In genomic region chr4:1043658-1044468, GRCh38 we compare ENCODE assay signal across 1 cellular context.
A peak's percentile ranks its signal among the peaks of the same experiment; 100 is the strongest.
TF ChIP-seq lines count a peak whose summit lies in the region.

No MANE protein-coding gene starts in this region.

TF ChIP-seq in HepG2, 621 proteins besides CTCF, POLR2A, EP300 and RAD21 (continued from another document and continues in another):
- TF ChIP-seq, protein P1, sequence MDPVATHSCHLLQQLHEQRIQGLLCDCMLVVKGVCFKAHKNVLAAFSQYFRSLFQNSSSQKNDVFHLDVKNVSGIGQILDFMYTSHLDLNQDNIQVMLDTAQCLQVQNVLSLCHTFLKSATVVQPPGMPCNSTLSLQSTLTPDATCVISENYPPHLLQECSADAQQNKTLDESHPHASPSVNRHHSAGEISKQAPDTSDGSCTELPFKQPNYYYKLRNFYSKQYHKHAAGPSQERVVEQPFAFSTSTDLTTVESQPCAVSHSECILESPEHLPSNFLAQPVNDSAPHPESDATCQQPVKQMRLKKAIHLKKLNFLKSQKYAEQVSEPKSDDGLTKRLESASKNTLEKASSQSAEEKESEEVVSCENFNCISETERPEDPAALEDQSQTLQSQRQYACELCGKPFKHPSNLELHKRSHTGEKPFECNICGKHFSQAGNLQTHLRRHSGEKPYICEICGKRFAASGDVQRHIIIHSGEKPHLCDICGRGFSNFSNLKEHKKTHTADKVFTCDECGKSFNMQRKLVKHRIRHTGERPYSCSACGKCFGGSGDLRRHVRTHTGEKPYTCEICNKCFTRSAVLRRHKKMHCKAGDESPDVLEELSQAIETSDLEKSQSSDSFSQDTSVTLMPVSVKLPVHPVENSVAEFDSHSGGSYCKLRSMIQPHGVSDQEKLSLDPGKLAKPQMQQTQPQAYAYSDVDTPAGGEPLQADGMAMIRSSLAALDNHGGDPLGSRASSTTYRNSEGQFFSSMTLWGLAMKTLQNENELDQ (CRISPR knock-in tag; IDR thresholded peaks at IDR 0.05; ENCODE audit: borderline replicate concordance) = no peak
- TF ChIP-seq KLF6 (CRISPR knock-in tag; IDR thresholded peaks at IDR 0.05) (peak; percentile 77; the same call in 1 of the 2 replicates), ETV6 (CRISPR knock-in tag; conservative IDR thresholded peaks at IDR 0.05) (no peak), TRIM24 (CRISPR knock-in tag; IDR thresholded peaks at IDR 0.05) (no peak), NPAS2 (CRISPR knock-in tag; IDR thresholded peaks at IDR 0.05; ENCODE audit: borderline replicate concordance) (no peak), KLF16 (CRISPR knock-in tag; IDR thresholded peaks at IDR 0.05) (peak in 1 of 2 experiments; percentile 71; a peak in 1 of 4 replicates), PRDM15 (CRISPR knock-in tag; IDR thresholded peaks at IDR 0.05) (no peak), ZNF263 (CRISPR knock-in tag; IDR thresholded peaks at IDR 0.05) (peak; percentile 58; the same call in 1 of the 2 replicates), HNRNPLL (IDR thresholded peaks at IDR 0.05; ENCODE audit: low read depth, low read length, poor library complexity, severe bottlenecking) (peak; percentile 21), ZNF33A (CRISPR knock-in tag; IDR thresholded peaks at IDR 0.05; ENCODE audit: borderline replicate concordance) (no peak), MAFK (conservative IDR thresholded peaks at IDR 0.05 in 1 of 2, IDR thresholded peaks at IDR 0.05 in 1 of 2; ENCODE audit: low read length in 2 of 2) (peak; percentile 35 to 71), ZNF569 (CRISPR knock-in tag; IDR thresholded peaks at IDR 0.05; ENCODE audit: borderline replicate concordance) (no peak), ZNF207 (IDR thresholded peaks at IDR 0.05; ENCODE audit: borderline replicate concordance) (no peak), ZNF556 (CRISPR knock-in tag; IDR thresholded peaks at IDR 0.05; ENCODE audit: borderline replicate concordance) (no peak), KDM5A (IDR thresholded peaks at IDR 0.05; ENCODE audit: borderline replicate concordance, low read length) (no peak), ZNF18 (CRISPR knock-in tag; IDR thresholded peaks at IDR 0.05; ENCODE audit: insufficient replicate concordance) (no peak), MXD4 (CRISPR knock-in tag; IDR thresholded peaks at IDR 0.05) (no peak), ZNF766 (CRISPR knock-in tag; IDR thresholded peaks at IDR 0.05; ENCODE audit: borderline replicate concordance) (no peak), ZKSCAN1 (IDR thresholded peaks at IDR 0.05; ENCODE audit: low read length) (no peak), ZNF138 (CRISPR knock-in tag; IDR thresholded peaks at IDR 0.05; ENCODE audit: low read depth) (no peak), HDAC1 (CRISPR knock-in tag; IDR thresholded peaks at IDR 0.05) (peak; percentile 28; the same call in 1 of the 2 replicates), ZNF430 (CRISPR knock-in tag; IDR thresholded peaks at IDR 0.05) (no peak), ZBTB25 (CRISPR knock-in tag; IDR thresholded peaks at IDR 0.05) (0 out of 2 replicates have a peak, but pooled peaks have one; percentile 33), ZNF563 (CRISPR knock-in tag; IDR thresholded peaks at IDR 0.05) (no peak), BRF2 (CRISPR knock-in tag; IDR thresholded peaks at IDR 0.05) (no peak), KAT2B (IDR thresholded peaks at IDR 0.05; ENCODE audit: borderline replicate concordance, low read depth, low read length) (no peak), HDAC6 (IDR thresholded peaks at IDR 0.05; ENCODE audit: low read depth, low read length) (no peak), GABPB1 (CRISPR knock-in tag; IDR thresholded peaks at IDR 0.05) (peak; percentile 75), HMG20B (CRISPR knock-in tag; conservative IDR thresholded peaks at IDR 0.05) (0 out of 2 replicates have a peak, but pooled peaks have one; percentile 14), SP2 (CRISPR knock-in tag; IDR thresholded peaks at IDR 0.05) (no peak), ZNF431 (CRISPR knock-in tag; IDR thresholded peaks at IDR 0.05; ENCODE audit: borderline replicate concordance, low read depth) (no peak), ZBTB20 (CRISPR knock-in tag; IDR thresholded peaks at IDR 0.05; ENCODE audit: borderline replicate concordance, low read depth) (no peak), ZNF550 (CRISPR knock-in tag; IDR thresholded peaks at IDR 0.05; ENCODE audit: borderline replicate concordance) (no peak), BRCA1 (CRISPR knock-in tag; IDR thresholded peaks at IDR 0.05) (no peak), ZNF124 (CRISPR knock-in tag; IDR thresholded peaks at IDR 0.05) (no peak), HNF4A (CRISPR knock-in tag; IDR thresholded peaks at IDR 0.05) (no peak), SUZ12 (IDR thresholded peaks at IDR 0.05; ENCODE audit: low read depth, low read length) (no peak), NR0B2 (CRISPR knock-in tag; IDR thresholded peaks at IDR 0.05) (no peak), RARA (CRISPR knock-in tag; IDR thresholded peaks at IDR 0.05) (peak; percentile 51; the same call in 1 of the 2 replicates), NR3C1 (CRISPR knock-in tag; IDR thresholded peaks at IDR 0.05) (no peak), SOX6 (IDR thresholded peaks at IDR 0.05) (no peak), SOX6 (CRISPR knock-in tag; IDR thresholded peaks at IDR 0.05) (0 out of 2 replicates have a peak, but pooled peaks have one; percentile 14), ZNF367 (CRISPR knock-in tag; IDR thresholded peaks at IDR 0.05; ENCODE audit: borderline replicate concordance) (no peak), ZNF552 (CRISPR knock-in tag; IDR thresholded peaks at IDR 0.05; ENCODE audit: borderline replicate concordance) (no peak)
- TF ChIP-seq, protein P2, sequence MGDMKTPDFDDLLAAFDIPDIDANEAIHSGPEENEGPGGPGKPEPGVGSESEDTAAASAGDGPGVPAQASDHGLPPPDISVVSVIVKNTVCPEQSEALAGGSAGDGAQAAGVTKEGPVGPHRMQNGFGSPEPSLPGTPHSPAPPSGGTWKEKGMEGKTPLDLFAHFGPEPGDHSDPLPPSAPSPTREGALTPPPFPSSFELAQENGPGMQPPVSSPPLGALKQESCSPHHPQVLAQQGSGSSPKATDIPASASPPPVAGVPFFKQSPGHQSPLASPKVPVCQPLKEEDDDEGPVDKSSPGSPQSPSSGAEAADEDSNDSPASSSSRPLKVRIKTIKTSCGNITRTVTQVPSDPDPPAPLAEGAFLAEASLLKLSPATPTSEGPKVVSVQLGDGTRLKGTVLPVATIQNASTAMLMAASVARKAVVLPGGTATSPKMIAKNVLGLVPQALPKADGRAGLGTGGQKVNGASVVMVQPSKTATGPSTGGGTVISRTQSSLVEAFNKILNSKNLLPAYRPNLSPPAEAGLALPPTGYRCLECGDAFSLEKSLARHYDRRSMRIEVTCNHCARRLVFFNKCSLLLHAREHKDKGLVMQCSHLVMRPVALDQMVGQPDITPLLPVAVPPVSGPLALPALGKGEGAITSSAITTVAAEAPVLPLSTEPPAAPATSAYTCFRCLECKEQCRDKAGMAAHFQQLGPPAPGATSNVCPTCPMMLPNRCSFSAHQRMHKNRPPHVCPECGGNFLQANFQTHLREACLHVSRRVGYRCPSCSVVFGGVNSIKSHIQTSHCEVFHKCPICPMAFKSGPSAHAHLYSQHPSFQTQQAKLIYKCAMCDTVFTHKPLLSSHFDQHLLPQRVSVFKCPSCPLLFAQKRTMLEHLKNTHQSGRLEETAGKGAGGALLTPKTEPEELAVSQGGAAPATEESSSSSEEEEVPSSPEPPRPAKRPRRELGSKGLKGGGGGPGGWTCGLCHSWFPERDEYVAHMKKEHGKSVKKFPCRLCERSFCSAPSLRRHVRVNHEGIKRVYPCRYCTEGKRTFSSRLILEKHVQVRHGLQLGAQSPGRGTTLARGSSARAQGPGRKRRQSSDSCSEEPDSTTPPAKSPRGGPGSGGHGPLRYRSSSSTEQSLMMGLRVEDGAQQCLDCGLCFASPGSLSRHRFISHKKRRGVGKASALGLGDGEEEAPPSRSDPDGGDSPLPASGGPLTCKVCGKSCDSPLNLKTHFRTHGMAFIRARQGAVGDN (CRISPR knock-in tag; IDR thresholded peaks at IDR 0.05) = no peak; the same call in 1 of the 2 replicates
- TF ChIP-seq, protein P3, sequence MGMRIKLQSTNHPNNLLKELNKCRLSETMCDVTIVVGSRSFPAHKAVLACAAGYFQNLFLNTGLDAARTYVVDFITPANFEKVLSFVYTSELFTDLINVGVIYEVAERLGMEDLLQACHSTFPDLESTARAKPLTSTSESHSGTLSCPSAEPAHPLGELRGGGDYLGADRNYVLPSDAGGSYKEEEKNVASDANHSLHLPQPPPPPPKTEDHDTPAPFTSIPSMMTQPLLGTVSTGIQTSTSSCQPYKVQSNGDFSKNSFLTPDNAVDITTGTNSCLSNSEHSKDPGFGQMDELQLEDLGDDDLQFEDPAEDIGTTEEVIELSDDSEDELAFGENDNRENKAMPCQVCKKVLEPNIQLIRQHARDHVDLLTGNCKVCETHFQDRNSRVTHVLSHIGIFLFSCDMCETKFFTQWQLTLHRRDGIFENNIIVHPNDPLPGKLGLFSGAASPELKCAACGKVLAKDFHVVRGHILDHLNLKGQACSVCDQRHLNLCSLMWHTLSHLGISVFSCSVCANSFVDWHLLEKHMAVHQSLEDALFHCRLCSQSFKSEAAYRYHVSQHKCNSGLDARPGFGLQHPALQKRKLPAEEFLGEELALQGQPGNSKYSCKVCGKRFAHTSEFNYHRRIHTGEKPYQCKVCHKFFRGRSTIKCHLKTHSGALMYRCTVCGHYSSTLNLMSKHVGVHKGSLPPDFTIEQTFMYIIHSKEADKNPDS (CRISPR knock-in tag; IDR thresholded peaks at IDR 0.05) = no peak
